Comparison of ENCODE assay signal across 1 cellular context in genomic region chr5:176497852-176498251, GRCh38.
TF ChIP-seq lines count a peak whose summit lies in the region.

No MANE protein-coding gene starts in this region.

TF ChIP-seq in HCT116, 20 proteins besides CTCF, POLR2A, EP300 and RAD21:
- TF ChIP-seq, protein P1, sequence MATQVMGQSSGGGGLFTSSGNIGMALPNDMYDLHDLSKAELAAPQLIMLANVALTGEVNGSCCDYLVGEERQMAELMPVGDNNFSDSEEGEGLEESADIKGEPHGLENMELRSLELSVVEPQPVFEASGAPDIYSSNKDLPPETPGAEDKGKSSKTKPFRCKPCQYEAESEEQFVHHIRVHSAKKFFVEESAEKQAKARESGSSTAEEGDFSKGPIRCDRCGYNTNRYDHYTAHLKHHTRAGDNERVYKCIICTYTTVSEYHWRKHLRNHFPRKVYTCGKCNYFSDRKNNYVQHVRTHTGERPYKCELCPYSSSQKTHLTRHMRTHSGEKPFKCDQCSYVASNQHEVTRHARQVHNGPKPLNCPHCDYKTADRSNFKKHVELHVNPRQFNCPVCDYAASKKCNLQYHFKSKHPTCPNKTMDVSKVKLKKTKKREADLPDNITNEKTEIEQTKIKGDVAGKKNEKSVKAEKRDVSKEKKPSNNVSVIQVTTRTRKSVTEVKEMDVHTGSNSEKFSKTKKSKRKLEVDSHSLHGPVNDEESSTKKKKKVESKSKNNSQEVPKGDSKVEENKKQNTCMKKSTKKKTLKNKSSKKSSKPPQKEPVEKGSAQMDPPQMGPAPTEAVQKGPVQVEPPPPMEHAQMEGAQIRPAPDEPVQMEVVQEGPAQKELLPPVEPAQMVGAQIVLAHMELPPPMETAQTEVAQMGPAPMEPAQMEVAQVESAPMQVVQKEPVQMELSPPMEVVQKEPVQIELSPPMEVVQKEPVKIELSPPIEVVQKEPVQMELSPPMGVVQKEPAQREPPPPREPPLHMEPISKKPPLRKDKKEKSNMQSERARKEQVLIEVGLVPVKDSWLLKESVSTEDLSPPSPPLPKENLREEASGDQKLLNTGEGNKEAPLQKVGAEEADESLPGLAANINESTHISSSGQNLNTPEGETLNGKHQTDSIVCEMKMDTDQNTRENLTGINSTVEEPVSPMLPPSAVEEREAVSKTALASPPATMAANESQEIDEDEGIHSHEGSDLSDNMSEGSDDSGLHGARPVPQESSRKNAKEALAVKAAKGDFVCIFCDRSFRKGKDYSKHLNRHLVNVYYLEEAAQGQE (IDR thresholded peaks at IDR 0.05; ENCODE audit: low read depth): no peak
- no peak for TF ChIP-seq SRF (IDR thresholded peaks at IDR 0.05; ENCODE audit: low read depth)
- TF ChIP-seq JUND (IDR thresholded peaks at IDR 0.05): no peak
